Comparison of ENCODE assay signal across 13 cellular contexts in genomic region chr1:163290025-163290610, GRCh38. TPM values are rescaled to one million over a fixed set of nuclear protein-coding genes. Genes with fewer than 3 reads are reported as not detected.
DNase-seq lines count a peak whose midpoint lies in the region; ATAC-seq, FAIRE-seq and TF ChIP-seq lines count a peak whose summit lies in the region.
"Had no signal": no experiment of that assay in that cellular context is flagged by ENCODE, and none has a peak within 500 bp of the region (broad histone marks: within the 10 kb centered on the region; RNA-seq: fewer than 3 reads in every experiment).

No MANE protein-coding gene starts in this region.

- peak; percentile 3 for DNase-seq in DMS79 (lab: John Stamatoyannopoulos, UW)
- DNase-seq in NCI-H146 treated with DMSO at 0.1 percent for 48 hours (lab: John Stamatoyannopoulos, UW; ENCODE audit: unreplicated experiment), result peak; percentile 73
- DNase-seq in amniotic epithelial cell (ENCODE audit: low read depth), result peak; percentile 33
- DNase-seq in HepG2 (ENCODE audit: low spot score), result no peak
- DNase-seq in activated CD4-positive, CD25-positive, alpha-beta regulatory T cell treated with anti-CD3 and anti-CD28 coated beads, Interleukin-2, amount 50 U/mL, for 72 hours, result no peak
- DNase-seq in stomach, result no peak
- DNase-seq: CD4-positive, alpha-beta T cell; NCI-H1436; retina; stimulated activated CD4-positive, alpha-beta T cell treated with anti-CD3 and anti-CD28 coated beads, Interleukin-2, amount 100 ng/mL, for 24 hours had no signal

- TF ChIP-seq CTCF in HepG2 (CRISPR knock-in tag; IDR thresholded peaks at IDR 0.05) (no peak), stomach (IDR thresholded peaks at IDR 0.05) (no peak)

- TF ChIP-seq POLR2A in HepG2 (IDR thresholded peaks at IDR 0.05; ENCODE audit: insufficient read depth in 1 of 2, low read depth in 2 of 2, low read length in 2 of 2) (no peak), stomach (IDR thresholded peaks at IDR 0.05) (no peak)

- H3K36me3 ChIP-seq in HepG2 (replicated peaks in 1 of 2; ENCODE audit: control insufficient read depth in 1 of 2, insufficient read depth in 2 of 2, low read length in 2 of 2), result no peaks in the 10 kb centered on the region
- H3K36me3 ChIP-seq in stomach, result peaks cover 0 to 4% (median 0%) of the 10 kb centered on the region in 4 donors

- H2AFZ ChIP-seq in HepG2 (ENCODE audit: low read length), result no peak overlapping the region

- WGBS in HepG2 (ENCODE audit: low lambda C conversion rate), result 92% methylated on average over 6 of the region's 6 CpGs
- WGBS in stomach, 5 donors, result 69 to 80% (median 72%) methylated on average over 6 of the region's 6 CpGs

- no peak for ATAC-seq in HepG2
- ATAC-seq in HG02852 (IDR thresholded peaks at IDR 0.05; ENCODE audit: unreplicated experiment), result no peak

- H3K9ac ChIP-seq in HepG2 (ENCODE audit: insufficient read depth, low read depth, low read length), result no peak overlapping the region

- no peak for TF ChIP-seq RAD21 in HepG2 (CRISPR knock-in tag; IDR thresholded peaks at IDR 0.05)

- POLR2A ChIA-PET in HepG2 (lab: Yijun Ruan, JAX), result no interaction called here

- H3K27me3 ChIP-seq in HepG2 (ENCODE audit: control insufficient read depth in 1 of 2, insufficient read depth in 2 of 2, low read length in 2 of 2) (no peaks in the 10 kb centered on the region; a peak in 1 of 5 replicates), stomach (no peaks in the 10 kb centered on the region)

- H3K79me2 ChIP-seq in HepG2 (ENCODE audit: insufficient read depth, low read length), result no peaks in the 10 kb centered on the region

- no peak for FAIRE-seq in HepG2 (lab: Jason Lieb, UNC)
- FAIRE-seq: G401.6 had no signal

- no peak overlapping the region for H3K27ac ChIP-seq in HepG2 (ENCODE audit: extremely low read length, insufficient read depth, low read length)
- H3K27ac ChIP-seq in stomach, result peak overlapping the region in 1 of 5 donors; percentile 46

- TF ChIP-seq EP300 in HepG2 (IDR thresholded peaks at IDR 0.05; ENCODE audit: low read depth in 2 of 2, low read length in 2 of 2) (no peak), HepG2 (CRISPR knock-in tag; IDR thresholded peaks at IDR 0.05; ENCODE audit: borderline replicate concordance) (no peak), stomach (IDR thresholded peaks at IDR 0.05) (no peak)

- H3K4me1 ChIP-seq in HepG2 (ENCODE audit: insufficient read depth, low read length) (no peaks in the 10 kb centered on the region), stomach (no peaks in the 10 kb centered on the region)

- H3K9me3 ChIP-seq in HepG2 (ENCODE audit: low read length), result no peaks in the 10 kb centered on the region
- no peaks in the 10 kb centered on the region for H3K9me3 ChIP-seq in stomach

- CTCF ChIA-PET in HepG2 (lab: Yijun Ruan, JAX; ENCODE audit: low intra/inter-chr PET ratio, low total read pairs), result no interaction called here

- BruUV-seq in HepG2 (replicated peaks; lab: Mats Ljungman, UMichigan), result no TSS peak

- no peaks in the 10 kb centered on the region for H4K20me1 ChIP-seq in HepG2 (ENCODE audit: insufficient read depth, low read length)

- no peak overlapping the region for H3K4me2 ChIP-seq in HepG2 (ENCODE audit: low read depth, low read length)

- H3K4me3 ChIP-seq in HepG2 (replicated peaks in 1 of 3; ENCODE audit: insufficient read depth in 1 of 3, low read depth in 2 of 3, low read length in 3 of 3) (no peak overlapping the region), stomach (no peak overlapping the region)
- H3K4me3 ChIP-seq: lung had no signal

- intact Hi-C loops in HepG2 (cut with micrococcal nuclease; ENCODE audit: unreplicated experiment), result no loop called here
- intact Hi-C loops in stomach (cut with DNase I; ENCODE audit: low total_unique reads), result no loop called here

- in situ Hi-C loops in HepG2 (cut with HindIII; ENCODE audit: extremely low pct_ligation_motif_present, low pct_unique_long_range_greater_than_20kb), result no loop called here

TF ChIP-seq in HepG2, 621 proteins besides CTCF, POLR2A, EP300 and RAD21:
- no peak for TF ChIP-seq CHD4 (IDR thresholded peaks at IDR 0.05; ENCODE audit: borderline replicate concordance, low read length)
- TF ChIP-seq CEBPB (IDR thresholded peaks at IDR 0.05; ENCODE audit: borderline replicate concordance, low read depth, low read length), result peak; percentile 28; the same call in 1 of the 2 replicates

RNA-seq across cellular contexts. Expression of gene NUF2, which starts 31.6 kb away (rescaled TPM):
- total RNA-seq in HepG2 (2016; rRNA removed; fragmentation: Illumina TruSeq; extraction: Trizol), result 39.4 and 44.9 TPM in 2 replicates
- 3.3 and 3.9 TPM in 2 replicates for total RNA-seq in HepG2 (2016; cell fraction: cytosol; rRNA removed; fragmentation: Illumina TruSeq; extraction: Trizol; ENCODE audit: low read depth)
- 40.5 and 48.2 TPM in 2 replicates for total RNA-seq in HepG2 (2016; cell fraction: insoluble cytoplasmic fraction; rRNA removed; fragmentation: Illumina TruSeq; extraction: Trizol)
- total RNA-seq in HepG2 (2016; cell fraction: membrane; rRNA removed; fragmentation: Illumina TruSeq; extraction: Trizol), result 9.4 and 9.9 TPM in 2 replicates
- 42.7 and 46.8 TPM in 2 replicates for total RNA-seq in HepG2 (2016; cell fraction: nucleus; rRNA removed; fragmentation: Illumina TruSeq; extraction: Trizol)
- 13.6 and 26.0 TPM in 2 replicates for polyA plus RNA-seq in HepG2 (2011; rRNA removed)
- polyA plus RNA-seq in HepG2 (2011; cell fraction: cytosol; rRNA removed), result 7.1 and 7.6 TPM in 2 replicates
- polyA plus RNA-seq in HepG2 (2011; cell fraction: nucleus; rRNA removed), result 15.8 and 23.6 TPM in 2 replicates
- 7.8 and 20.7 TPM in 2 replicates for polyA plus RNA-seq in HepG2 (2012)
- polyA plus RNA-seq in HepG2 (2016; cell fraction: cytosol; fragmentation: Illumina TruSeq; extraction: Trizol; ENCODE audit: low read depth), result 1.7 and 2.1 TPM in 2 replicates
- 44.6 and 50.9 TPM in 2 replicates for polyA plus RNA-seq in HepG2 (2016; cell fraction: insoluble cytoplasmic fraction; fragmentation: Illumina TruSeq; extraction: Trizol; ENCODE audit: low read depth)
- 4.5 and 4.7 TPM in 2 replicates for polyA plus RNA-seq in HepG2 (2016; cell fraction: membrane; fragmentation: Illumina TruSeq; extraction: Trizol; ENCODE audit: low read depth)
- polyA plus RNA-seq in HepG2 (2016; cell fraction: nucleus; fragmentation: Illumina TruSeq; extraction: Trizol; ENCODE audit: insufficient read depth, low read depth), result 62.5 and 67.7 TPM in 2 replicates
- polyA minus RNA-seq in HepG2 (2011; rRNA and poly(A)+ RNA removed; ENCODE audit: low replicate concordance), result 3.0 and 12.4 TPM in 2 replicates
- polyA minus RNA-seq in HepG2 (2011; cell fraction: cytosol; rRNA and poly(A)+ RNA removed), result 4.1 and 6.1 TPM in 2 replicates
- polyA minus RNA-seq in HepG2 (2011; cell fraction: nucleus; rRNA and poly(A)+ RNA removed), result 26.4 and 37.1 TPM in 2 replicates
- 10 to 100 TPM in 2 of 5 donors, 1 to 10 TPM in 2, not detected in 1; 3.9 to 23.7 (median 7.7) TPM for total RNA-seq in stomach
- polyA plus RNA-seq in stomach, result 1 to 10 TPM; 1.1 to 7.2 (median 3.1) TPM

Comparison
In these comparisons a context has a peak if more than half of its experiments do, and no peak if none do; other contexts are left out.
1. DNase-seq: peak in DMS79 (single experiment), NCI-H146 treated with DMSO at 0.1 percent for 48 hours (single experiment) and amniotic epithelial cell (single experiment); none in HepG2 (single experiment), activated CD4-positive, CD25-positive, alpha-beta regulatory T cell treated with anti-CD3 and anti-CD28 coated beads, Interleukin-2, amount 50 U/mL, for 72 hours (single experiment) and stomach (single experiment).